8 cellular contexts compared by ENCODE assay signal in genomic region chr11:44623716-44624491, GRCh38. TPM values are rescaled to one million over a fixed set of nuclear protein-coding genes. Genes with fewer than 3 reads are reported as not detected.
DNase-seq lines count a peak whose midpoint lies in the region; ATAC-seq, FAIRE-seq and TF ChIP-seq lines count a peak whose summit lies in the region.

No MANE protein-coding gene starts in this region.

- no peak for TF ChIP-seq EP300 in H1 (IDR thresholded peaks at IDR 0.05; ENCODE audit: borderline replicate concordance in 1 of 2, low read depth in 2 of 2, low read length in 2 of 2)

- DNase-seq in DMS79 (lab: John Stamatoyannopoulos, UW): peak; percentile 65
- peak; percentile 27 for DNase-seq in NCI-H2196 treated with DMSO at 0.1 percent for 48 hours (lab: John Stamatoyannopoulos, UW; ENCODE audit: unreplicated experiment)
- peak in 1 of 2 experiments; percentile 42 for DNase-seq in H1 (ENCODE audit: low read depth in 1 of 2, low spot score in 2 of 2)
- DNase-seq in posterior vena cava (ENCODE audit: low spot score): peak; percentile 80
- DNase-seq in NCI-H2107 treated with DMSO at 0.1 percent for 48 hours (lab: John Stamatoyannopoulos, UW; ENCODE audit: unreplicated experiment): no peak
- no peak for DNase-seq in NCI-H128 (lab: John Stamatoyannopoulos, UW; ENCODE audit: unreplicated experiment)

- TF ChIP-seq RAD21 in H1 (IDR thresholded peaks at IDR 0.05 in 1 of 2, conservative IDR thresholded peaks at IDR 0.05 in 1 of 2; ENCODE audit: low read depth in 2 of 2, low read length in 2 of 2): no peak

- H2BK20ac ChIP-seq in H1 (ENCODE audit: low read length): no peak overlapping the region

- H4K91ac ChIP-seq in H1 (replicated peaks; ENCODE audit: insufficient read length, low read length): no peak overlapping the region

- 0 out of 2 replicates have a peak overlapping the region, but pooled peaks have one; percentile 65 for H2AK5ac ChIP-seq in H1 (ENCODE audit: low read depth, low read length)

- CTCF ChIA-PET in H1 (lab: Charles Lee; ENCODE audit: partially characterized antibody): interaction anchor here (0.6 to 8.8 kb wide), 19 partner anchors 8 to 312 kb away, joined by 3 to 89 read pairs (median 4); no protein-coding TSS in a partner anchor

- no peaks in the 10 kb centered on the region for H3K79me2 ChIP-seq in H1 (ENCODE audit: control insufficient read depth in 1 of 2, insufficient read depth in 2 of 2, low read length in 2 of 2)

- H3K4me2 ChIP-seq in H1 (ENCODE audit: insufficient read depth in 1 of 2, low read depth in 2 of 2, low read length in 2 of 2): no peak overlapping the region

- H3K18ac ChIP-seq in H1 (ENCODE audit: extremely low read depth, low read length): no peak overlapping the region

- no peak overlapping the region for H3K23ac ChIP-seq in H1 (ENCODE audit: insufficient read length)

- no peak overlapping the region for H3K27ac ChIP-seq in H1 (ENCODE audit: low read depth, low read length)

- no peak overlapping the region for H3K4me3 ChIP-seq in H1 (ENCODE audit: extremely low read depth in 1 of 4, insufficient read depth in 2 of 4, low read depth in 3 of 4, low read length in 4 of 4)

- H3K23me2 ChIP-seq in H1 (ENCODE audit: low read depth, low read length): no peaks in the 10 kb centered on the region

- H2BK5ac ChIP-seq in H1 (ENCODE audit: low read depth, low read length): no peak overlapping the region

- H2BK120ac ChIP-seq in H1 (replicated peaks; ENCODE audit: low read depth, low read length): no peak overlapping the region

- FAIRE-seq in H1 (lab: Jason Lieb, UNC): no peak

- H3K9ac ChIP-seq in H1 (replicated peaks in 1 of 4; ENCODE audit: extremely low read depth in 1 of 4, low read depth in 3 of 4, low read length in 3 of 4): no peak overlapping the region

- ATAC-seq in GM21360 (IDR thresholded peaks at IDR 0.05; ENCODE audit: unreplicated experiment) (no peak), GM18907 (IDR thresholded peaks at IDR 0.05; ENCODE audit: unreplicated experiment) (no peak)

- no peaks in the 10 kb centered on the region; a peak in 2 of 7 replicates for H3K4me1 ChIP-seq in H1 (replicated peaks in 1 of 4; ENCODE audit: control insufficient read depth in 3 of 4, insufficient read depth in 4 of 4, low read length in 3 of 4)

- H3K9me3 ChIP-seq in H1 (ENCODE audit: insufficient read depth in 2 of 2, low read depth in 1 of 2, low read length in 1 of 2): no peaks in the 10 kb centered on the region

- H3K36me3 ChIP-seq in H1 (ENCODE audit: control insufficient read depth in 2 of 4, insufficient read depth in 4 of 4, low read length in 3 of 4): no peaks in the 10 kb centered on the region

- no peak overlapping the region for H3K4ac ChIP-seq in H1 (replicated peaks; ENCODE audit: insufficient read length, low read depth, low read length)

- TF ChIP-seq CTCF in H1 (IDR thresholded peaks at IDR 0.05; ENCODE audit: control extremely low read depth in 1 of 3, insufficient read depth in 1 of 3, low read depth in 1 of 3, low read length in 3 of 3): no peak

- POLR2A ChIA-PET in H1 (lab: Charles Lee; ENCODE audit: partially characterized antibody): interaction anchor here (1.2 to 1.6 kb wide), 2 partner anchors 102 to 287 kb away, joined by 3 to 5 read pairs; partner anchors contain the start of gene TSPAN18

- H4K8ac ChIP-seq in H1 (ENCODE audit: extremely low read depth, insufficient read depth, low read length): no peak overlapping the region

- H3K14ac ChIP-seq in H1 (ENCODE audit: insufficient read length): no peak overlapping the region

- no peak overlapping the region for H3K56ac ChIP-seq in H1 (replicated peaks; ENCODE audit: insufficient read length, low read depth, low read length)

- H2BK12ac ChIP-seq in H1 (ENCODE audit: low read depth, low read length): no peak overlapping the region

- no peak overlapping the region for H2AFZ ChIP-seq in H1 (ENCODE audit: low read length)

- TF ChIP-seq POLR2A in H1 (IDR thresholded peaks at IDR 0.05; ENCODE audit: control extremely low read depth in 1 of 2, low read depth in 2 of 2, low read length in 2 of 2): no peak

- WGBS in H1 (ENCODE audit: extremely low coverage in 1 of 2, insufficient coverage in 1 of 2, insufficient read length in 1 of 2, insufficient replicate concordance in 2 of 2, low coverage in 1 of 2, low lambda C conversion rate in 2 of 2, missing lambda C conversion rate in 1 of 2), 2 experiments: 83% methylated on average over 8 of the region's 8 CpGs; no CpG with 5 or more reads in 1 of the 2 experiments

- intact Hi-C loops in posterior vena cava (cut with DNase I): loop anchor here (2.0 to 10.0 kb wide), 4 partner anchors 101 to 287 kb away; partner anchors contain the start of gene TSPAN18 (in 2 of the 2)

- H3K79me1 ChIP-seq in H1 (ENCODE audit: low read depth, low read length): no peaks in the 10 kb centered on the region

- H2BK15ac ChIP-seq in H1 (ENCODE audit: low read length): peak overlapping the region; percentile 61; the same call in 1 of the 2 replicates

- H3K27me3 ChIP-seq in H1 (replicated peaks in 1 of 4; ENCODE audit: control insufficient read depth in 3 of 4, extremely low read depth in 1 of 4, insufficient read depth in 3 of 4, low read length in 3 of 4): peaks cover 0 to 9% (median 7%) of the 10 kb centered on the region in 4 experiments; a peak in 4 of 7 replicates

- no peaks in the 10 kb centered on the region for H4K20me1 ChIP-seq in H1 (replicated peaks in 1 of 2; ENCODE audit: control insufficient read depth in 1 of 2, insufficient read depth in 2 of 2, low read length in 2 of 2)

- no peak overlapping the region for H4K5ac ChIP-seq in H1 (ENCODE audit: insufficient read length, low read depth, low read length)

RNA-seq across cellular contexts. Expression of gene CD82, which starts 58.4 kb away (rescaled TPM):
- total RNA-seq in H1 (2021; fragmentation: NEBNext Ultra II Directional; extraction: Animal tissue kit (Norgen Biotek cat#: 25700)): 7.9 and 8.6 TPM in 2 replicates
- 10.1 and 10.3 TPM in 2 replicates for polyA plus RNA-seq in H1 (2011; rRNA removed)
- polyA plus RNA-seq in H1 (2011; cell fraction: cytosol; rRNA removed): 11.5 TPM
- polyA plus RNA-seq in H1 (2011; cell fraction: nucleus; rRNA removed): 5.3 TPM
- 6.0 to 11.2 TPM (median 8.8 TPM) in 4 replicates for polyA plus RNA-seq in H1 (2012, experiment 1 of 2)
- 5.3 TPM for polyA plus RNA-seq in H1 (2012, experiment 2 of 2)
- polyA plus RNA-seq in H1 (2013, experiment 1 of 2): 6.9 TPM
- polyA plus RNA-seq in H1 (2013, experiment 2 of 2): 7.0 TPM
- 3.8 and 10.3 TPM in 2 replicates for polyA minus RNA-seq in H1 (2011; rRNA and poly(A)+ RNA removed)
- 6.8 TPM for polyA minus RNA-seq in H1 (2011; cell fraction: cytosol; rRNA and poly(A)+ RNA removed)
- 2.9 TPM for polyA minus RNA-seq in H1 (2011; cell fraction: nucleus; rRNA and poly(A)+ RNA removed)
- 10 to 100 TPM; 26.8 to 28.6 TPM for total RNA-seq in posterior vena cava

Comparison
In these comparisons a context has a peak if more than half of its experiments do, and no peak if none do; other contexts are left out.
1. DNase-seq: peak in DMS79 (single experiment), NCI-H2196 treated with DMSO at 0.1 percent for 48 hours (single experiment) and posterior vena cava (single experiment); none in NCI-H2107 treated with DMSO at 0.1 percent for 48 hours (single experiment) and NCI-H128 (single experiment).